ENCODE assay signal across 1 cellular context in genomic region chr17:76843703-76844484, GRCh38.
TF ChIP-seq lines count a peak whose summit lies in the region.

No MANE protein-coding gene starts in this region.

TF ChIP-seq in GM23338, 12 proteins besides CTCF, POLR2A, EP300 and RAD21 (continued from another document):
- TF ChIP-seq ZNF462 (CRISPR knock-in tag; IDR thresholded peaks at IDR 0.05), result no peak
